ENCODE assay signal across 9 cellular contexts in genomic region chr17:78903101-78903779, GRCh38. TPM values are rescaled to one million over a fixed set of nuclear protein-coding genes. Genes with fewer than 3 reads are reported as not detected.
DNase-seq lines count a peak whose midpoint lies in the region; ATAC-seq, FAIRE-seq and TF ChIP-seq lines count a peak whose summit lies in the region.
"Had no signal": no experiment of that assay in that cellular context is flagged by ENCODE, and none has a peak within 500 bp of the region (broad histone marks: within the 10 kb centered on the region; RNA-seq: fewer than 3 reads in every experiment).

Gene CEP295NL (minus strand): TSS chr17:78903201. CDS start chr17:78901828, 1,373 bp downstream.

- no peak within 1 kb of the TSS for H3K4me3 ChIP-seq in GM12878
- H3K4me3 ChIP-seq in mucosa of descending colon: no peak within 1 kb of the TSS

- peaks cover 19% of the 10 kb centered on the region for H3K4me1 Mint-ChIP-seq in CD14-positive monocyte

- no peaks in the 10 kb centered on the region for H3K9me3 Mint-ChIP-seq in CD14-positive monocyte

- TF ChIP-seq RAD21 in GM12878 (IDR thresholded peaks at IDR 0.05; ENCODE audit: insufficient read depth, low read depth, low read length): no peak

- no peak within 1 kb of the TSS for H3K4me2 ChIP-seq in GM12878 (ENCODE audit: control insufficient read depth, insufficient read depth)

- peaks cover 0 to 2% (median 0%) of the 10 kb centered on the region in 3 donors for H3K27me3 Mint-ChIP-seq in CD14-positive monocyte (ENCODE audit: low read depth in 3 of 3)

- DNase-seq in CD14-positive monocyte (ENCODE audit: low spot score) (no peak), LHCN-M2 (ENCODE audit: low read depth) (peak; percentile 54), GM12878 (ENCODE audit: low read depth, low spot score) (no peak), mucosa of descending colon (no peak), NCI-H2107 treated with DMSO at 0.1 percent for 48 hours (lab: John Stamatoyannopoulos, UW; ENCODE audit: unreplicated experiment) (no peak), GM12891 (ENCODE audit: insufficient read length, low spot score) (no peak), HEK293T (ENCODE audit: extremely low spot score) (no peak)

- no TSS peak for BruUV-seq in GM12878 (replicated peaks; lab: Mats Ljungman, UMichigan)

- intact Hi-C loops in CD14-positive monocyte (cut with micrococcal nuclease): no loop called here
- intact Hi-C loops in GM12878 (cut with micrococcal nuclease; ENCODE audit: unreplicated experiment): no loop called here
- intact Hi-C loops in mucosa of descending colon (cut with DNase I, micrococcal nuclease): no loop called here

- H2AFZ ChIP-seq in GM12878 (ENCODE audit: control insufficient read depth, low read depth, low read length): no peak within 1 kb of the TSS

- TF ChIP-seq POLR2A in GM12878 (IDR thresholded peaks at IDR 0.05; ENCODE audit: low read depth, low read length) (no peak), GM12891 (IDR thresholded peaks at IDR 0.05; ENCODE audit: low read depth, low read length) (no peak)

- no peak for TF ChIP-seq CTCF in CD14-positive monocyte (IDR thresholded peaks at IDR 0.05)
- TF ChIP-seq CTCF in GM12878 (IDR thresholded peaks at IDR 0.05 in 2 of 3, conservative IDR thresholded peaks at IDR 0.05 in 1 of 3; ENCODE audit: control insufficient read depth in 2 of 3, extremely low read depth in 1 of 3, insufficient read depth in 1 of 3, low read depth in 3 of 3, low read length in 3 of 3): no peak
- no peak for TF ChIP-seq CTCF in mucosa of descending colon (IDR thresholded peaks at IDR 0.05)

- 0 out of 4 replicates have a peak, but pooled peaks cover 0 to 2% of the 10 kb centered on the region in 2 experiments for H3K27me3 ChIP-seq in GM12878 (replicated peaks in 1 of 2; ENCODE audit: control insufficient read depth in 2 of 2, insufficient read depth in 2 of 2, low read length in 1 of 2)

- H3K4me1 ChIP-seq in GM12878 (ENCODE audit: control insufficient read depth, insufficient read depth, low read length): no peaks in the 10 kb centered on the region
- H3K4me1 ChIP-seq in mucosa of descending colon (ENCODE audit: low read depth): no peaks in the 10 kb centered on the region

- H3K9ac ChIP-seq in GM12878 (ENCODE audit: control insufficient read depth, insufficient read depth, low read length): no peak within 1 kb of the TSS

- peaks cover 50 to 80% of the 10 kb centered on the region in 2 donors for H3K36me3 Mint-ChIP-seq in CD14-positive monocyte

- 12% methylated on average over 17 of the region's 17 CpGs for WGBS in GM12878 (ENCODE audit: insufficient coverage, insufficient replicate concordance, low lambda C conversion rate, missing lambda C conversion rate)

- RAD21 ChIA-PET in GM12878 (lab: Charles Lee; ENCODE audit: unreplicated experiment): no interaction called here

- no peaks in the 10 kb centered on the region for H4K20me1 ChIP-seq in GM12878 (ENCODE audit: control insufficient read depth, insufficient read depth)

- H3K36me3 ChIP-seq in GM12878 (ENCODE audit: control insufficient read depth in 2 of 2, insufficient read depth in 2 of 2, low read length in 1 of 2) (no peaks in the 10 kb centered on the region), mucosa of descending colon (ENCODE audit: low read depth) (no peaks in the 10 kb centered on the region)

- CTCF ChIA-PET in GM12878 (lab: Yijun Ruan, JAX) (no interaction called here), HEK293T (lab: Yijun Ruan, JAX) (interaction anchor here (1.3 kb wide), 1 partner anchor 13 kb away, joined by 3 read pairs; no protein-coding TSS in a partner anchor)

- H3K79me2 ChIP-seq in GM12878 (ENCODE audit: control insufficient read depth, insufficient read depth, low read length): no peaks in the 10 kb centered on the region

- peak within 1 kb of the TSS; percentile 62 to 86 (median 70) for H3K27ac Mint-ChIP-seq in CD14-positive monocyte

- FAIRE-seq in GM12878 (lab: Jason Lieb, UNC) (no peak), GM12891 (lab: Jason Lieb, UNC) (no peak)

- TF ChIP-seq EP300 in GM12878 (IDR thresholded peaks at IDR 0.05; ENCODE audit: borderline replicate concordance in 1 of 2, control insufficient read depth in 1 of 2, low read depth in 2 of 2, low read length in 2 of 2): no peak

- POLR2A ChIA-PET in GM12878 (lab: Charles Lee): no interaction called here
- POLR2A ChIA-PET in HEK293T (lab: Yijun Ruan, JAX): no interaction called here

- ATAC-seq in GM12878 (peak; percentile 61), mucosa of descending colon (peak; percentile 13), HG03280 (IDR thresholded peaks at IDR 0.05; ENCODE audit: unreplicated experiment) (no peak)
- ATAC-seq: left lobe of liver had no signal

- H3K4me3 Mint-ChIP-seq in CD14-positive monocyte: no peak within 1 kb of the TSS

- H3K9me3 ChIP-seq in GM12878 (replicated peaks; ENCODE audit: control insufficient read depth, insufficient read depth, low read length): no peaks in the 10 kb centered on the region
- no peaks in the 10 kb centered on the region for H3K9me3 ChIP-seq in mucosa of descending colon

- SMC1A ChIA-PET in GM12878 (lab: Charles Lee; ENCODE audit: uncharacterized antibody, unreplicated experiment): interaction anchor here (1.3 kb wide), 1 partner anchor 14 kb away, joined by 4 read pairs; no protein-coding TSS in a partner anchor

- no peak within 1 kb of the TSS for H3K27ac ChIP-seq in GM12878 (ENCODE audit: control insufficient read depth, insufficient read depth)

- in situ Hi-C loops in GM12878 (cut with MboI): no loop called here

TF ChIP-seq in GM12878, 131 proteins besides CTCF, POLR2A, EP300 and RAD21 (continues in another document):
- TF ChIP-seq KDM1A (IDR thresholded peaks at IDR 0.05; ENCODE audit: borderline replicate concordance): no peak

TF ChIP-seq in GM12891, 5 proteins besides CTCF, POLR2A, EP300 and RAD21:
- TF ChIP-seq SPI1 (IDR thresholded peaks at IDR 0.05; ENCODE audit: low read depth, low read length) (no peak), POLR2AphosphoS5 (IDR thresholded peaks at IDR 0.05; ENCODE audit: low read depth, low read length) (no peak), PAX5 (IDR thresholded peaks at IDR 0.05; ENCODE audit: insufficient read depth, low read length, severe bottlenecking) (no peak), TAF1 (IDR thresholded peaks at IDR 0.05; ENCODE audit: low read depth, low read length) (no peak), POU2F2 (IDR thresholded peaks at IDR 0.05; ENCODE audit: low read depth, low read length) (no peak)

TF ChIP-seq in HEK293T, 16 proteins besides CTCF, POLR2A, EP300 and RAD21:
- TF ChIP-seq ELF4 (IDR thresholded peaks at IDR 0.05) (no peak), FOXA1 (IDR thresholded peaks at IDR 0.05) (no peak), L3MBTL2 (conservative IDR thresholded peaks at IDR 0.05) (no peak), CTBP1 (IDR thresholded peaks at IDR 0.05; ENCODE audit: borderline replicate concordance) (no peak)

RNA-seq across cellular contexts. Expression of gene CEP295NL, which starts in this region (rescaled TPM):
- polyA plus RNA-seq in CD14-positive monocyte (under 1 TPM in 1 of 2 donors, not detected in 1; 0.38 TPM), GM12878 (2011; rRNA removed) (not detected in 2 replicates), GM12878 (2014; fragmentation: Illumina TruSeq; extraction: Trizol) (not detected in 2 replicates), GM12878 (2014; fragmentation: Nextera tagmentation; extraction: Ambion mirVana) (not detected), GM12878 (2014; rRNA removed) (not detected in 2 replicates), GM12878 (2016; fragmentation: Nextera tagmentation; extraction: Ambion mirVana) (not detected)
- total RNA-seq in LHCN-M2 (2014; rRNA removed) (0.17 and 0.32 TPM in 2 replicates), GM12878 (2014; rRNA removed) (not detected in 2 replicates), GM12878 (2014; rRNA removed; fragmentation: Illumina TruSeq; extraction: Trizol) (not detected in 2 replicates), GM12878 (2021) (not detected in 2 replicates), mucosa of descending colon (1 to 10 TPM; 1.4 to 2.5 (median 2.0) TPM)
- polyA plus RNA-seq in LHCN-M2 (2012): 0.24 TPM
- not detected in 2 replicates for total RNA-seq in GM12878 (2013; cell fraction: nucleolus; rRNA removed)
- not detected for polyA plus RNA-seq in GM12878 (2011; ENCODE audit: low read depth)
- polyA plus RNA-seq in GM12878 (2011; cell fraction: cytosol; rRNA removed): not detected in 2 replicates
- not detected in 2 replicates for polyA plus RNA-seq in GM12878 (2011; cell fraction: nucleus; rRNA removed)
- not detected in 2 replicates for polyA plus RNA-seq in GM12878 (2012)
- not detected in 2 replicates for polyA minus RNA-seq in GM12878 (2011; rRNA and poly(A)+ RNA removed)
- not detected in 2 replicates for polyA minus RNA-seq in GM12878 (2011; cell fraction: cytosol; rRNA and poly(A)+ RNA removed)
- polyA minus RNA-seq in GM12878 (2011; cell fraction: nucleus; rRNA and poly(A)+ RNA removed): not detected in 2 replicates
- polyA plus RNA-seq in GM12891 (2012; ENCODE audit: low read depth, missing spikeins): not detected

Comparison
In these comparisons a context has a peak if more than half of its experiments do, and no peak if none do; other contexts are left out.
1. Peak in DNase-seq in LHCN-M2; RNA of the gene not detected or under 1 TPM.
2. Peak in ATAC-seq in GM12878; RNA of the gene not detected or under 1 TPM.